Comparison of ENCODE assay signal across 8 cellular contexts in genomic region chr21:41777934-41778815, GRCh38. TPM values are rescaled to one million over a fixed set of nuclear protein-coding genes. Genes with fewer than 3 reads are reported as not detected.
DNase-seq lines count a peak whose midpoint lies in the region; ATAC-seq and TF ChIP-seq lines count a peak whose summit lies in the region.

No MANE protein-coding gene starts in this region.

- no peaks in the 10 kb centered on the region for H3K9me3 Mint-ChIP-seq in Caco-2 (ENCODE audit: unreplicated experiment)
- peaks cover under 1% of the 10 kb centered on the region for H3K9me3 Mint-ChIP-seq in type B pancreatic cell

- POLR2A ChIA-PET in Caco-2 (lab: Charles Lee) = interaction anchor here (0.5 to 1.1 kb wide), 5 partner anchors 12 to 171 kb away, joined by 3 to 7 read pairs (median 4); no protein-coding TSS in a partner anchor

- no TSS peak for BruUV-seq in Caco-2 (replicated peaks; lab: Mats Ljungman, UMichigan)

- H3K9me3 ChIP-seq in Caco-2 (no peaks in the 10 kb centered on the region), right lobe of liver (no peaks in the 10 kb centered on the region)

- TF ChIP-seq CTCF in Caco-2 (IDR thresholded peaks at IDR 0.05; ENCODE audit: insufficient read depth in 1 of 2, low read depth in 1 of 2, low read length in 1 of 2, severe bottlenecking in 1 of 2, unreplicated experiment in 1 of 2) (peak; percentile 88 to 89), dorsolateral prefrontal cortex (IDR thresholded peaks at IDR 0.05 in 54 of 56, conservative IDR thresholded peaks at IDR 0.05 in 2 of 56; ENCODE audit: low read depth in 1 of 56, partially characterized antibody in 56 of 56) (peak; percentile 60 to 96 (median 90)), right lobe of liver (IDR thresholded peaks at IDR 0.05) (peak; percentile 87 to 96 (median 92)), type B pancreatic cell (conservative IDR thresholded peaks at IDR 0.05) (peak; percentile 94)

- CTCF ChIA-PET in Caco-2 (lab: Charles Lee) = interaction anchor here (0.6 to 1.3 kb wide), 11 partner anchors 8 to 295 kb away, joined by 3 to 46 read pairs (median 6); partner anchors contain the start of gene RIPK4

- DNase-seq in Caco-2 (peak; percentile 90 to 92), H7 (peak; percentile 92), NCI-H82 (lab: John Stamatoyannopoulos, UW) (peak; percentile 91), dorsolateral prefrontal cortex (peak; percentile 53 to 88 (median 82)), right lobe of liver (peak; percentile 83 to 86 (median 84)), type B pancreatic cell (ENCODE audit: extremely low spot score, unreplicated experiment) (peak; percentile 89), NK-92 (lab: John Stamatoyannopoulos, UW; ENCODE audit: unreplicated experiment) (no peak)

- peak overlapping the region; percentile 35 for H3K4me3 Mint-ChIP-seq in Caco-2 (ENCODE audit: unreplicated experiment)
- peak overlapping the region; percentile 71 for H3K4me3 Mint-ChIP-seq in type B pancreatic cell

- H3K36me3 ChIP-seq in Caco-2 (ENCODE audit: control insufficient read depth, insufficient read depth, low read length) (no peaks in the 10 kb centered on the region), H7 (replicated peaks; ENCODE audit: control insufficient read depth, insufficient read depth, low read length) (no peaks in the 10 kb centered on the region), right lobe of liver (no peaks in the 10 kb centered on the region)

- H3K27ac Mint-ChIP-seq in Caco-2 (ENCODE audit: unreplicated experiment) (no peak overlapping the region), type B pancreatic cell (peak overlapping the region; percentile 69)

- H3K4me3 ChIP-seq in Caco-2 (ENCODE audit: low read depth, low read length) = no peak overlapping the region
- H3K4me3 ChIP-seq in H7 (ENCODE audit: insufficient read depth, low read depth, low read length) = no peak overlapping the region
- H3K4me3 ChIP-seq in dorsolateral prefrontal cortex = peak overlapping the region in 10 of 59 donors; percentile 0 to 44 (median 26)
- no peak overlapping the region for H3K4me3 ChIP-seq in right lobe of liver

- peak; percentile 91 to 97 (median 92) for ATAC-seq in right lobe of liver
- no peak for ATAC-seq in GM21390 (IDR thresholded peaks at IDR 0.05; ENCODE audit: unreplicated experiment)

- peaks cover 2% of the 10 kb centered on the region for H3K36me3 Mint-ChIP-seq in Caco-2 (ENCODE audit: insufficient read depth, unreplicated experiment)
- no peaks in the 10 kb centered on the region for H3K36me3 Mint-ChIP-seq in type B pancreatic cell

- intact Hi-C loops in Caco-2 (cut with micrococcal nuclease; ENCODE audit: unreplicated experiment) (loop anchor here (1.0 kb wide), 5 partner anchors 10 to 166 kb away; no protein-coding TSS in a partner anchor), dorsolateral prefrontal cortex (cut with DNase I) (loop anchor here (2.0 to 5.0 kb wide), 2 partner anchors 163 to 166 kb away; no protein-coding TSS in a partner anchor), right lobe of liver (cut with DNase I) (loop anchor here (5.0 to 10.0 kb wide), 2 partner anchors 163 to 166 kb away; no protein-coding TSS in a partner anchor)

- H3K27me3 ChIP-seq in Caco-2 (replicated peaks; ENCODE audit: control insufficient read depth, insufficient read depth, low read length) (no peaks in the 10 kb centered on the region), H7 (ENCODE audit: control insufficient read depth, insufficient read depth, low read length) (peaks cover 3% of the 10 kb centered on the region; the same call in 1 of the 2 replicates), dorsolateral prefrontal cortex (peaks cover 0 to 65% (median 29%) of the 10 kb centered on the region in 45 donors), right lobe of liver (no peaks in the 10 kb centered on the region)

- H3K27me3 Mint-ChIP-seq in Caco-2 (ENCODE audit: insufficient read depth, unreplicated experiment) (no peaks in the 10 kb centered on the region), type B pancreatic cell (peaks cover 22% of the 10 kb centered on the region)

- H3K27ac ChIP-seq in dorsolateral prefrontal cortex (peak overlapping the region in 2 of 59 donors; percentile 6 to 13), right lobe of liver (no peak overlapping the region)

- H3K4me1 ChIP-seq in Caco-2 = peaks cover 19% of the 10 kb centered on the region
- peaks cover 0 to 18% (median 3%) of the 10 kb centered on the region in 4 donors for H3K4me1 ChIP-seq in right lobe of liver

- H3K4me1 Mint-ChIP-seq in Caco-2 (ENCODE audit: low read depth, unreplicated experiment) = peaks cover 25% of the 10 kb centered on the region
- peaks cover 23% of the 10 kb centered on the region for H3K4me1 Mint-ChIP-seq in type B pancreatic cell (ENCODE audit: unreplicated experiment)

- TF ChIP-seq POLR2A in right lobe of liver (IDR thresholded peaks at IDR 0.05) = no peak

- WGBS in right lobe of liver (ENCODE audit: insufficient coverage, low coverage, low lambda C conversion rate, missing lambda C conversion rate) = 28% methylated on average over 26 of the region's 45 CpGs

RNA-seq across cellular contexts. Expression of gene RIPK4, which starts 11.3 kb away (rescaled TPM):
- total RNA-seq in Caco-2 (2022) (24.1 and 25.4 TPM in 2 replicates), dorsolateral prefrontal cortex (under 1 TPM in 27 of 120 experiments, not detected in 93; 0.10 to 0.89 (median 0.15) TPM), right lobe of liver (10 to 100 TPM in 5 of 6 experiments, 1 to 10 TPM in 1; 6.7 to 18.7 (median 12.7) TPM), type B pancreatic cell (ENCODE audit: low replicate concordance) (13.7 and 30.3 TPM in 2 replicates)
- 10.5 and 11.7 TPM in 2 replicates for total RNA-seq in H7 (2014; rRNA removed; shearing (Covaris generic))
